In the genomic region with DNA sequence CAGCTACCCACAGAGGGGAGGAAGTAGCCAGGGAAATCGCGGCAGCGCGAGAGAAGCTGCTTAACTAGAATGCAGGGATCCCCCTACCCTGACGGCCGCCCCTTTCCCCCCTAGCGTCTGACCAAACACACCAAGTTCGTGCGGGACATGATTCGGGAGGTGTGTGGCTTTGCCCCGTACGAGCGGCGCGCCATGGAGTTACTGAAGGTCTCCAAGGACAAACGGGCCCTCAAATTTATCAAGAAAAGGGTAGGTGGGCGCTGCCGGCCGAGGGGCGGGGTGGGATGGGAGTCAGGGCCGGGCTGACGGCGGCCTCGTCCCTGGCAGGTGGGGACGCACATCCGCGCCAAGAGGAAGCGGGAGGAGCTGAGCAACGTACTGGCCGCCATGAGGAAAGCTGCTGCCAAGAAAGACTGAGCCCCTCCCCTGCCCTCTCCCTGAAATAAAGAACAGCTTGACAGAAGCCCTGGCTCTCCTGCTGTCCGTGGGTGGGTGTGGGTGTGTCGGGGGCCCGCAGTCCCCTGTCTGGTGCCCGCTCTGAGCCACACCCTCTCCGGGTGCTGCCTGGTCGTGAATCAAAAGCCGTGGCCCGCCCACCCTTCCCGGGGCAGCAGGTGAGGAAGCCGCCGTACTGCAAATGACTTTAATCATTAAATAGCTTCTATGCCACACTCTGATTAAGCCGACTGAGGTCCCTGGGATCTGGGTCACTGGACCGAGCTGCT, we compare ENCODE assay signal across 8 cellular contexts. TPM values are rescaled to one million over a fixed set of nuclear protein-coding genes. Genes with fewer than 3 reads are reported as not detected.
A peak's percentile ranks its signal among the peaks of the same experiment; 100 is the strongest.
DNase-seq lines count a peak whose midpoint lies in the region; ATAC-seq, FAIRE-seq and TF ChIP-seq lines count a peak whose summit lies in the region.

No MANE protein-coding gene starts in this region.

- intact Hi-C loops in HCT116 (cut with micrococcal nuclease), result loop anchor here (2.0 kb wide), 1 partner anchor 99 kb away; a partner anchor contains a TSS
- intact Hi-C loops in GM12878 (cut with micrococcal nuclease; ENCODE audit: unreplicated experiment), result loop anchor here (2.0 kb wide), 2 partner anchors 29 to 99 kb away; a partner anchor contains a TSS

- H3K27me3 Mint-ChIP-seq in immature natural killer cell (ENCODE audit: low read depth in 3 of 3), result peaks cover 7 to 21% (median 16%) of the 10 kb centered on the region in 3 donors

- in situ Hi-C loops in GM12878 (cut with MboI), result no loop called here

- DNase-seq in HCT116 (ENCODE audit: low read depth, low spot score) (no peak), SK-N-MC (ENCODE audit: low read depth, low spot score) (no peak), GM12878 (ENCODE audit: low read depth, low spot score) (no peak), immature natural killer cell (no peak), putamen (ENCODE audit: low spot score) (no peak)
- DNase-seq in stimulated activated CD4-positive, alpha-beta T cell treated with anti-CD3 and anti-CD28 coated beads, Interleukin-1b, Interleukin-23, amount 100 ng/mL, for 48 hours, result peak; percentile 73

- no peak for TF ChIP-seq RAD21 in HCT116 (IDR thresholded peaks at IDR 0.05; ENCODE audit: low read depth)
- TF ChIP-seq RAD21 in GM12878 (IDR thresholded peaks at IDR 0.05; ENCODE audit: insufficient read depth, low read depth, low read length), result no peak

- H3K36me3 ChIP-seq in ACC112 (ENCODE audit: insufficient read depth, low read length), result peaks cover 8% of the 10 kb centered on the region; the same call in 1 of the 2 replicates
- H3K36me3 ChIP-seq in HCT116 (ENCODE audit: control insufficient read depth in 1 of 2, insufficient read depth in 2 of 2, low read length in 2 of 2), result peaks cover 10 to 58% of the 10 kb centered on the region in 2 experiments; a peak in 2 of 4 replicates
- peaks cover 58% of the 10 kb centered on the region for H3K36me3 ChIP-seq in SK-N-MC (ENCODE audit: insufficient read depth, low read length)
- peaks cover 9 to 47% of the 10 kb centered on the region in 2 experiments; a peak in 3 of 4 replicates for H3K36me3 ChIP-seq in GM12878 (ENCODE audit: control insufficient read depth in 2 of 2, insufficient read depth in 2 of 2, low read length in 1 of 2)

- SMC1A ChIA-PET in GM12878 (lab: Charles Lee; ENCODE audit: uncharacterized antibody, unreplicated experiment), result no interaction called here

- CTCF ChIA-PET in HCT116 (lab: Charles Lee) (no interaction called here), GM12878 (lab: Yijun Ruan, JAX) (interaction anchor here (0.6 to 3.7 kb wide), 3 partner anchors 17 to 113 kb away, joined by 3 to 74 read pairs (median 4); a partner anchor contains a TSS)

- FAIRE-seq in GM12878 (lab: Jason Lieb, UNC), result no peak

- H3K27ac ChIP-seq in ACC112 (ENCODE audit: low read depth, low read length) (peak overlapping the region; percentile 41), HCT116 (ENCODE audit: low read depth, low read length) (peak overlapping the region; percentile 93), SK-N-MC (peak overlapping the region; percentile 97), GM12878 (ENCODE audit: control insufficient read depth, insufficient read depth) (peak overlapping the region; percentile 94)

- H3K9me3 ChIP-seq in HCT116 (ENCODE audit: control insufficient read depth in 1 of 2, insufficient read depth in 1 of 2, low read depth in 1 of 2, low read length in 2 of 2) (no peaks in the 10 kb centered on the region), SK-N-MC (ENCODE audit: low read depth, low read length) (no peaks in the 10 kb centered on the region), GM12878 (replicated peaks; ENCODE audit: control insufficient read depth, insufficient read depth, low read length) (no peaks in the 10 kb centered on the region; the same call in 2 of the 3 replicates)

- H3K9me2 ChIP-seq in HCT116 (ENCODE audit: insufficient read depth), result no peaks in the 10 kb centered on the region

- ATAC-seq in HCT116 (no peak), GM12878 (no peak), HG03108 (IDR thresholded peaks at IDR 0.05; ENCODE audit: unreplicated experiment) (no peak)

- H3K27ac Mint-ChIP-seq in immature natural killer cell, result peak overlapping the region; percentile 84 to 96 (median 90)

- TF ChIP-seq CTCF in HCT116 (IDR thresholded peaks at IDR 0.05 in 2 of 3, conservative IDR thresholded peaks at IDR 0.05 in 1 of 3; ENCODE audit: borderline replicate concordance in 1 of 3, insufficient read depth in 1 of 3, low read depth in 2 of 3, low read length in 2 of 3), result no peak
- TF ChIP-seq CTCF in GM12878 (IDR thresholded peaks at IDR 0.05 in 2 of 3, conservative IDR thresholded peaks at IDR 0.05 in 1 of 3; ENCODE audit: control insufficient read depth in 2 of 3, extremely low read depth in 1 of 3, insufficient read depth in 1 of 3, low read depth in 3 of 3, low read length in 3 of 3), result no peak

- peak overlapping the region; percentile 92 for H3K4me2 ChIP-seq in HCT116 (ENCODE audit: low read length)
- H3K4me2 ChIP-seq in GM12878 (ENCODE audit: control insufficient read depth, insufficient read depth), result peak overlapping the region; percentile 64

- RAD21 ChIA-PET in HCT116 (lab: Charles Lee; ENCODE audit: low non-redundant PET in 1 of 2, low total read pairs in 2 of 2, uncharacterized antibody in 2 of 2, unreplicated experiment in 2 of 2), result interaction anchor here in 1 of 2 experiments (0.6 kb wide), 1 partner anchor 13 kb away, joined by 3 read pairs; no protein-coding TSS in a partner anchor
- RAD21 ChIA-PET in GM12878 (lab: Charles Lee; ENCODE audit: unreplicated experiment), result no interaction called here

- H3K27me3 ChIP-seq in ACC112 (ENCODE audit: insufficient read depth, low read length) (no peaks in the 10 kb centered on the region), HCT116 (ENCODE audit: insufficient read depth, low read length) (no peaks in the 10 kb centered on the region), GM12878 (replicated peaks in 1 of 2; ENCODE audit: control insufficient read depth in 2 of 2, insufficient read depth in 2 of 2, low read length in 1 of 2) (no peaks in the 10 kb centered on the region)

- H3K9ac ChIP-seq in HCT116 (ENCODE audit: low read length), result peak overlapping the region; percentile 100
- H3K9ac ChIP-seq in SK-N-MC (ENCODE audit: insufficient read length), result peak overlapping the region; percentile 100
- H3K9ac ChIP-seq in GM12878 (ENCODE audit: control insufficient read depth, insufficient read depth, low read length), result peak overlapping the region; percentile 98

- WGBS in GM12878 (ENCODE audit: insufficient coverage, insufficient replicate concordance, low lambda C conversion rate, missing lambda C conversion rate), result 3% methylated on average over 42 of the region's 43 CpGs

- peaks cover 51% of the 10 kb centered on the region for H3K79me2 ChIP-seq in ACC112 (ENCODE audit: control insufficient read depth, insufficient read depth, low read length, unreplicated experiment)
- H3K79me2 ChIP-seq in HCT116 (ENCODE audit: insufficient read depth, low read length), result peaks cover 57% of the 10 kb centered on the region
- peaks cover 49% of the 10 kb centered on the region for H3K79me2 ChIP-seq in GM12878 (ENCODE audit: control insufficient read depth, insufficient read depth, low read length)

- POLR2A ChIA-PET in HCT116 (lab: Charles Lee), result interaction anchor here (0.6 to 1.4 kb wide), 4 partner anchors 22 to 69 kb away, joined by 3 to 6 read pairs (median 4); a partner anchor contains a TSS
- POLR2A ChIA-PET in GM12878 (lab: Charles Lee), result interaction anchor here (0.8 to 1.7 kb wide), 5 partner anchors 9 to 213 kb away, joined by 3 to 9 read pairs (median 4); a partner anchor contains a TSS

- no peaks in the 10 kb centered on the region for H3K36me3 Mint-ChIP-seq in immature natural killer cell

- BruUV-seq in HCT116 (replicated peaks; lab: Mats Ljungman, UMichigan) (no TSS peak), GM12878 (replicated peaks; lab: Mats Ljungman, UMichigan) (no TSS peak)

- H3K4me1 ChIP-seq in ACC112 (ENCODE audit: control insufficient read depth, insufficient read depth, low read length, unreplicated experiment), result peaks cover 5% of the 10 kb centered on the region
- H3K4me1 ChIP-seq in HCT116 (ENCODE audit: control insufficient read depth in 1 of 2, insufficient read depth in 2 of 2, low read length in 2 of 2), result peaks cover 8 to 42% of the 10 kb centered on the region in 2 experiments; a peak in 3 of 4 replicates
- peaks cover 10% of the 10 kb centered on the region for H3K4me1 ChIP-seq in GM12878 (ENCODE audit: control insufficient read depth, insufficient read depth, low read length)

- H3K9me3 Mint-ChIP-seq in immature natural killer cell, result no peaks in the 10 kb centered on the region

- H3K4me3 Mint-ChIP-seq in immature natural killer cell, result peak overlapping the region; percentile 91 to 94 (median 93)

- H2AFZ ChIP-seq in ACC112 (ENCODE audit: low read length, unreplicated experiment) (no peak overlapping the region), HCT116 (ENCODE audit: low read depth, low read length, poor library complexity, severe bottlenecking) (no peak overlapping the region), GM12878 (ENCODE audit: control insufficient read depth, low read depth, low read length) (no peak overlapping the region)

- H4K20me1 ChIP-seq in HCT116 (ENCODE audit: insufficient read depth) (peaks cover 17% of the 10 kb centered on the region; the same call in 1 of the 2 replicates), GM12878 (ENCODE audit: control insufficient read depth, insufficient read depth) (no peaks in the 10 kb centered on the region; the same call in none of the 2 replicates)

- TF ChIP-seq EP300 in GM12878 (IDR thresholded peaks at IDR 0.05; ENCODE audit: borderline replicate concordance in 1 of 2, control insufficient read depth in 1 of 2, low read depth in 2 of 2, low read length in 2 of 2), result no peak

- peaks cover 29 to 34% of the 10 kb centered on the region in 2 donors for H3K4me1 Mint-ChIP-seq in immature natural killer cell

- peak overlapping the region; percentile 90 for H3K4me3 ChIP-seq in ACC112 (ENCODE audit: low read depth, low read length)
- peak overlapping the region; percentile 85 to 99 for H3K4me3 ChIP-seq in HCT116 (replicated peaks in 1 of 2; ENCODE audit: low read depth in 1 of 2, low read length in 2 of 2)
- H3K4me3 ChIP-seq in SK-N-MC, result peak overlapping the region; percentile 100
- H3K4me3 ChIP-seq in GM12878, result peak overlapping the region; percentile 94

- TF ChIP-seq POLR2A in HCT116 (IDR thresholded peaks at IDR 0.05; ENCODE audit: borderline replicate concordance, extremely low read depth, insufficient read depth, insufficient read length), result peak; percentile 17
- peak; percentile 46 for TF ChIP-seq POLR2A in GM12878 (IDR thresholded peaks at IDR 0.05; ENCODE audit: low read depth, low read length)

RNA-seq across cellular contexts. Expression of a gene that starts 1.3 kb away (rescaled TPM):
- 1,504 TPM for total RNA-seq in HCT116 (2021; ENCODE audit: unreplicated experiment)
- polyA plus RNA-seq in HCT116 (2012), result 2,841 and 3,000 TPM in 2 replicates
- 94.2 and 106 TPM in 2 replicates for total RNA-seq in GM12878 (2013; cell fraction: nucleolus; rRNA removed)
- 1,704 and 2,091 TPM in 2 replicates for total RNA-seq in GM12878 (2014; rRNA removed)
- 1,553 and 1,673 TPM in 2 replicates for total RNA-seq in GM12878 (2014; rRNA removed; fragmentation: Illumina TruSeq; extraction: Trizol)
- 1,583 and 1,661 TPM in 2 replicates for total RNA-seq in GM12878 (2021)
- polyA plus RNA-seq in GM12878 (2011; ENCODE audit: low read depth), result 170 TPM
- polyA plus RNA-seq in GM12878 (2011; rRNA removed), result 499 and 1,144 TPM in 2 replicates
- polyA plus RNA-seq in GM12878 (2011; cell fraction: cytosol; rRNA removed), result 723 and 1,358 TPM in 2 replicates
- 426 and 530 TPM in 2 replicates for polyA plus RNA-seq in GM12878 (2011; cell fraction: nucleus; rRNA removed)
- 3,043 and 3,382 TPM in 2 replicates for polyA plus RNA-seq in GM12878 (2012)
- polyA plus RNA-seq in GM12878 (2014; fragmentation: Illumina TruSeq; extraction: Trizol), result 67.8 and 374 TPM in 2 replicates
- polyA plus RNA-seq in GM12878 (2014; fragmentation: Nextera tagmentation; extraction: Ambion mirVana), result 1,000 to 10,000 TPM; 4,698 to 4,942 TPM
- polyA plus RNA-seq in GM12878 (2014; rRNA removed), result 2,015 and 2,575 TPM in 2 replicates
- polyA plus RNA-seq in GM12878 (2016; fragmentation: Nextera tagmentation; extraction: Ambion mirVana), result 1,000 to 10,000 TPM; 2,328 to 2,411 TPM
- polyA minus RNA-seq in GM12878 (2011; rRNA and poly(A)+ RNA removed), result 196 and 405 TPM in 2 replicates
- 476 and 536 TPM in 2 replicates for polyA minus RNA-seq in GM12878 (2011; cell fraction: cytosol; rRNA and poly(A)+ RNA removed)
- 142 and 195 TPM in 2 replicates for polyA minus RNA-seq in GM12878 (2011; cell fraction: nucleus; rRNA and poly(A)+ RNA removed)
- polyA plus RNA-seq in immature natural killer cell, result 1,000 to 10,000 TPM in 1 of 3 donors, 100 to 1,000 TPM in 2; 550 to 1,524 (median 935) TPM

RNA-seq across cellular contexts. Expression of a gene that starts 10.5 kb away (rescaled TPM):
- total RNA-seq in HCT116 (2021; ENCODE audit: unreplicated experiment), result 6.0 TPM
- polyA plus RNA-seq in HCT116 (2012), result 6.4 and 6.9 TPM in 2 replicates
- 0.64 and 2.5 TPM in 2 replicates for total RNA-seq in GM12878 (2013; cell fraction: nucleolus; rRNA removed)
- total RNA-seq in GM12878 (2014; rRNA removed), result 1.2 and 1.7 TPM in 2 replicates
- total RNA-seq in GM12878 (2014; rRNA removed; fragmentation: Illumina TruSeq; extraction: Trizol), result 0.49 and 0.55 TPM in 2 replicates
- total RNA-seq in GM12878 (2021), result 1.1 and 1.5 TPM in 2 replicates
- 0.31 TPM for polyA plus RNA-seq in GM12878 (2011; ENCODE audit: low read depth)
- polyA plus RNA-seq in GM12878 (2011; rRNA removed), result 0.84 TPM in 2 replicates
- polyA plus RNA-seq in GM12878 (2011; cell fraction: cytosol; rRNA removed), result 1.8 and 3.0 TPM in 2 replicates
- 1.4 and 2.1 TPM in 2 replicates for polyA plus RNA-seq in GM12878 (2011; cell fraction: nucleus; rRNA removed)
- polyA plus RNA-seq in GM12878 (2012), result 2.0 and 2.6 TPM in 2 replicates
- polyA plus RNA-seq in GM12878 (2014; fragmentation: Illumina TruSeq; extraction: Trizol), result 0.29 TPM in 1 of 2 replicates, not detected in the other
- under 1 TPM in 1 of 2 experiments, not detected in 1; 0.35 TPM for polyA plus RNA-seq in GM12878 (2014; fragmentation: Nextera tagmentation; extraction: Ambion mirVana)
- 1.0 and 1.6 TPM in 2 replicates for polyA plus RNA-seq in GM12878 (2014; rRNA removed)
- 1 to 10 TPM; 1.1 to 1.8 TPM for polyA plus RNA-seq in GM12878 (2016; fragmentation: Nextera tagmentation; extraction: Ambion mirVana)
- polyA minus RNA-seq in GM12878 (2011; rRNA and poly(A)+ RNA removed), result 0.29 and 0.52 TPM in 2 replicates
- not detected in 2 replicates for polyA minus RNA-seq in GM12878 (2011; cell fraction: cytosol; rRNA and poly(A)+ RNA removed)
- polyA minus RNA-seq in GM12878 (2011; cell fraction: nucleus; rRNA and poly(A)+ RNA removed), result 0.77 TPM in 1 of 2 replicates, not detected in the other
- 1 to 10 TPM; 2.0 to 3.1 (median 2.5) TPM for polyA plus RNA-seq in immature natural killer cell

RNA-seq across cellular contexts. Expression of a gene that starts 11.1 kb away (rescaled TPM):
- total RNA-seq in HCT116 (2021; ENCODE audit: unreplicated experiment) (61.6 TPM), GM12878 (2014; rRNA removed) (177 and 211 TPM in 2 replicates), GM12878 (2014; rRNA removed; fragmentation: Illumina TruSeq; extraction: Trizol) (34.9 and 41.2 TPM in 2 replicates), GM12878 (2021) (61.1 and 61.3 TPM in 2 replicates)
- 55.0 and 73.1 TPM in 2 replicates for polyA plus RNA-seq in HCT116 (2012)
- total RNA-seq in GM12878 (2013; cell fraction: nucleolus; rRNA removed), result 9.1 and 11.0 TPM in 2 replicates
- 8.1 TPM for polyA plus RNA-seq in GM12878 (2011; ENCODE audit: low read depth)
- polyA plus RNA-seq in GM12878 (2011; rRNA removed) (12.4 and 24.3 TPM in 2 replicates), GM12878 (2014; fragmentation: Illumina TruSeq; extraction: Trizol) (3.5 and 16.8 TPM in 2 replicates), GM12878 (2014; fragmentation: Nextera tagmentation; extraction: Ambion mirVana) (10 to 100 TPM in 1 of 2 experiments, 1 to 10 TPM in 1; 9.4 to 38.1 TPM), GM12878 (2014; rRNA removed) (119 and 171 TPM in 2 replicates), GM12878 (2016; fragmentation: Nextera tagmentation; extraction: Ambion mirVana) (100 to 1,000 TPM; 113 to 118 TPM), immature natural killer cell (100 to 1,000 TPM in 1 of 3 donors, 10 to 100 TPM in 2; 85.1 to 134 (median 98.2) TPM)
- 32.8 and 53.4 TPM in 2 replicates for polyA plus RNA-seq in GM12878 (2011; cell fraction: cytosol; rRNA removed)
- polyA plus RNA-seq in GM12878 (2011; cell fraction: nucleus; rRNA removed), result 20.9 and 31.4 TPM in 2 replicates
- polyA plus RNA-seq in GM12878 (2012), result 44.0 and 63.5 TPM in 2 replicates
- 4.8 and 13.2 TPM in 2 replicates for polyA minus RNA-seq in GM12878 (2011; rRNA and poly(A)+ RNA removed)
- polyA minus RNA-seq in GM12878 (2011; cell fraction: cytosol; rRNA and poly(A)+ RNA removed), result 6.2 and 10.8 TPM in 2 replicates
- 8.9 and 16.1 TPM in 2 replicates for polyA minus RNA-seq in GM12878 (2011; cell fraction: nucleus; rRNA and poly(A)+ RNA removed)

RNA-seq across cellular contexts. Expression of a gene that starts 28.6 kb away (rescaled TPM):
- total RNA-seq in HCT116 (2021; ENCODE audit: unreplicated experiment) (180 TPM), GM12878 (2014; rRNA removed) (85.0 and 92.7 TPM in 2 replicates), GM12878 (2014; rRNA removed; fragmentation: Illumina TruSeq; extraction: Trizol) (38.6 and 44.0 TPM in 2 replicates), GM12878 (2021) (136 and 137 TPM in 2 replicates)
- polyA plus RNA-seq in HCT116 (2012), result 207 and 285 TPM in 2 replicates
- total RNA-seq in GM12878 (2013; cell fraction: nucleolus; rRNA removed), result 160 and 169 TPM in 2 replicates
- polyA plus RNA-seq in GM12878 (2011; ENCODE audit: low read depth), result 26.8 TPM
- polyA plus RNA-seq in GM12878 (2011; rRNA removed) (31.3 and 51.1 TPM in 2 replicates), GM12878 (2014; fragmentation: Illumina TruSeq; extraction: Trizol) (8.2 and 35.5 TPM in 2 replicates), GM12878 (2014; fragmentation: Nextera tagmentation; extraction: Ambion mirVana) (1 to 10 TPM in 1 of 2 experiments, under 1 TPM in 1; 0.61 to 3.2 TPM), GM12878 (2014; rRNA removed) (67.8 and 92.2 TPM in 2 replicates), GM12878 (2016; fragmentation: Nextera tagmentation; extraction: Ambion mirVana) (100 to 1,000 TPM in 1 of 2 experiments, 10 to 100 TPM in 1; 86.5 to 100 TPM), immature natural killer cell (10 to 100 TPM in 2 of 3 donors, 1 to 10 TPM in 1; 8.4 to 24.2 (median 11.3) TPM)
- polyA plus RNA-seq in GM12878 (2011; cell fraction: cytosol; rRNA removed), result 78.2 and 118 TPM in 2 replicates
- 211 and 242 TPM in 2 replicates for polyA plus RNA-seq in GM12878 (2011; cell fraction: nucleus; rRNA removed)
- polyA plus RNA-seq in GM12878 (2012), result 97.2 and 102 TPM in 2 replicates
- polyA minus RNA-seq in GM12878 (2011; rRNA and poly(A)+ RNA removed), result 44.0 and 83.3 TPM in 2 replicates
- polyA minus RNA-seq in GM12878 (2011; cell fraction: cytosol; rRNA and poly(A)+ RNA removed), result 36.6 and 42.2 TPM in 2 replicates
- polyA minus RNA-seq in GM12878 (2011; cell fraction: nucleus; rRNA and poly(A)+ RNA removed), result 33.6 and 49.1 TPM in 2 replicates

RNA-seq across cellular contexts. Expression of a gene that starts 29.1 kb away (rescaled TPM):
- total RNA-seq in HCT116 (2021; ENCODE audit: unreplicated experiment) (not detected), GM12878 (2014; rRNA removed) (not detected in 2 replicates), GM12878 (2014; rRNA removed; fragmentation: Illumina TruSeq; extraction: Trizol) (not detected in 2 replicates), GM12878 (2021) (0.10 TPM in 1 of 2 replicates, not detected in the other)
- polyA plus RNA-seq in HCT116 (2012), result not detected in 2 replicates
- not detected in 2 replicates for total RNA-seq in GM12878 (2013; cell fraction: nucleolus; rRNA removed)
- not detected for polyA plus RNA-seq in GM12878 (2011; ENCODE audit: low read depth)
- polyA plus RNA-seq in GM12878 (2011; rRNA removed) (0.11 TPM in 1 of 2 replicates, not detected in the other), GM12878 (2014; fragmentation: Illumina TruSeq; extraction: Trizol) (not detected in 2 replicates), GM12878 (2014; fragmentation: Nextera tagmentation; extraction: Ambion mirVana) (under 1 TPM in 1 of 2 experiments, not detected in 1; 0.02 TPM), GM12878 (2014; rRNA removed) (0.06 TPM in 1 of 2 replicates, not detected in the other), GM12878 (2016; fragmentation: Nextera tagmentation; extraction: Ambion mirVana) (under 1 TPM; 0.21 to 0.38 TPM), immature natural killer cell (not detected)
- 0.06 and 0.07 TPM in 2 replicates for polyA plus RNA-seq in GM12878 (2011; cell fraction: cytosol; rRNA removed)
- 0.34 TPM in 1 of 2 replicates, not detected in the other for polyA plus RNA-seq in GM12878 (2011; cell fraction: nucleus; rRNA removed)
- 0.06 TPM in 1 of 2 replicates, not detected in the other for polyA plus RNA-seq in GM12878 (2012)
- 0.10 TPM in 1 of 2 replicates, not detected in the other for polyA minus RNA-seq in GM12878 (2011; rRNA and poly(A)+ RNA removed)
- polyA minus RNA-seq in GM12878 (2011; cell fraction: cytosol; rRNA and poly(A)+ RNA removed), result not detected in 2 replicates
- polyA minus RNA-seq in GM12878 (2011; cell fraction: nucleus; rRNA and poly(A)+ RNA removed), result not detected in 2 replicates

Comparison
In these comparisons a context has a peak if more than half of its experiments do, and no peak if none do; other contexts are left out.
1. H3K27ac ChIP-seq: peak in every context shown above with its lines; median percentile 97 in SK-N-MC; 94 in GM12878; 93 in HCT116; 41 in ACC112.